ENCODE assay signal across 19 cellular contexts in the genomic region with DNA sequence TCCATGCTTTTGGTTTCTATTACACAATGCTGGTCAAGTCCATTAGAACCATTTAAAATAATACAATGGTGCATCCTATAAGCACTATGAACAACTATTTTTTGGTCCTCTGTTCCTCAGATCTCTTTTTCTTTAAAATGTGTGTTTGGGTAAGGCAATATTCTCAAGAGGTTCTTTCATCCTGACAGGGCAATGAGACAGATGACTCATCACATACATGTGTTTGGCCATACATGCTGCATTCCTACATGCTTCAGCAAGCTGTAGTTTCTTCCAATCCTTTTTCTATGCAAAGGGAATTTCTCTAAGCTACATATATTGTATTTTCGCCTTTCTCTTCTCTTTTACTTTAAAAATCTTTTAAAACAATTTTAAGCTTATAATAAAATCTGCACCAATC.
"Had no signal": no experiment of that assay in that cellular context is flagged by ENCODE, and none has a peak within 500 bp of the region (broad histone marks: within the 10 kb centered on the region; RNA-seq: fewer than 3 reads in every experiment).

No MANE protein-coding gene starts in this region.

- H3K4me3 ChIP-seq: coronary artery, esophagus squamous epithelium, left ventricle myocardium inferior, right atrium auricular region, tibial artery, uterus had no signal

- ATAC-seq: activated CD8-positive, alpha-beta T cell treated with anti-CD3 and anti-CD28 coated beads for 36 hours; activated naive CD4-positive, alpha-beta T cell treated with anti-CD3 and anti-CD28 coated beads, Interleukin-2, amount 50 U/mL, for 72 hours; foreskin keratinocyte; natural killer cell treated with Interleukin-12 subunit alpha and Interleukin-12 subunit beta and Interleukin-15 and Interleukin-18, amount 100 ng/mL, for 72 hours; stimulated activated naive B cell treated with anti-CD40 and anti-IgM and Interleukin-4, amounts not matched to agents 10 μg/mL and 1 μg/mL and 100 μg/mL, for 72 hours; WTC11 had no signal

- DNase-seq: activated CD4-positive, alpha-beta T cell treated with anti-CD3 and anti-CD28 coated beads for 4 hours; activated CD8-positive, alpha-beta T cell treated with anti-CD3 and anti-CD28 coated beads for 36 hours; activated gamma-delta T cell; activated T-cell treated with anti-CD3 and anti-CD28 coated beads, Interleukin-2, amount 50 U/mL, for 48 hours; central memory CD4-positive, alpha-beta T cell; effector CD4-positive, alpha-beta T cell; esophagus squamous epithelium; left ventricle myocardium inferior; occipital lobe; stimulated activated CD4-positive, alpha-beta T cell treated with anti-CD3 and anti-CD28 coated beads, Interleukin-2, amount 100 ng/mL, for 48 hours; stimulated activated naive B cell treated with anti-CD40 and anti-IgM and Interleukin-4, amounts not matched to agents 10 μg/mL and 1 μg/mL and 100 μg/mL, for 72 hours; tibial artery; uterus had no signal
